Comparison of ENCODE assay signal across 25 cellular contexts in the genomic region with DNA sequence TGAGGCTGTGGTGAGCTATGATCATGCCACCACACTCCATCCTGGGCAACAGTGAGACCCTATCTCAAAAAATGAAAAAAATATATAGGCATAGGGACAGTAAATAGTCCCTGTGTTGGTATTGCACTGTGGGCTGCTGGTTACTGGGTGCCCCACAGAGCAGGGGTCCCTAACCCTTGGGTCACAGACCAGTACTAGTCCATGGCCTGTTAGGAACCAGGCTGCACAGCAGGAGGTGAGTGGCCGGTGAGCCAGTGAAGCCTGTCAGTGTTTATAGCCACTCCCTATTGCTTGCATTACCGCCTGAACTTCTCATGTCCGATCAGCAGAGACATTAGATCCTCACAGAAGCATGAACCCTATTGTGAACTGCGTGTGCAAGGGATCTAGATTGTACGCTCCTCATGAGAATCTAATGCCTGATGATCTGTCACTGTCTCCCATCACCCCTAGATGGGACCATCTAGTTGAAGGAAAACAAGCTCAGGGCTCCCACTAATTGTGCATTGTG.
"Had no signal": no experiment of that assay in that cellular context is flagged by ENCODE, and none has a peak within 500 bp of the region (broad histone marks: within the 10 kb centered on the region; RNA-seq: fewer than 3 reads in every experiment).

No MANE protein-coding gene starts in this region.

- ATAC-seq: activated naive CD4-positive, alpha-beta T cell treated with anti-CD3 and anti-CD28 coated beads, Interleukin-2, amount 50 U/mL, for 72 hours; activated naive CD8-positive, alpha-beta T cell treated with anti-CD3 and anti-CD28 coated beads, Interleukin-2, amount 50 U/mL, for 24 hours; activated T-cell treated with anti-CD3 and anti-CD28 coated beads, Interleukin-2, amount 50 U/mL, for 72 hours; T-helper 17 cell had no signal

- H3K4me3 Mint-ChIP-seq: activated B cell treated with CpG ODN at 0.5 μM for 24 hours; activated CD4-positive, alpha-beta memory T cell treated with anti-CD3 and anti-CD28 coated beads, Interleukin-2, amount 10 ng/mL, durations not matched to agents 7 days and 5 days; activated naive CD8-positive, alpha-beta T cell treated with anti-CD3 and anti-CD28 coated beads, Interleukin-2, amount 50 U/mL, for 24 hours; activated T-cell treated with anti-CD3 and anti-CD28 coated beads, Interleukin-2, amount 50 U/mL, for 72 hours; brain; central memory CD8-positive, alpha-beta T cell; T-helper 17 cell had no signal

- H3K27ac Mint-ChIP-seq: activated B cell treated with CpG ODN at 0.5 μM for 24 hours; activated CD4-positive, alpha-beta memory T cell treated with anti-CD3 and anti-CD28 coated beads, Interleukin-2, amount 10 ng/mL, durations not matched to agents 7 days and 5 days; activated naive CD8-positive, alpha-beta T cell treated with anti-CD3 and anti-CD28 coated beads, Interleukin-2, amount 50 U/mL, for 24 hours; activated T-cell treated with anti-CD3 and anti-CD28 coated beads, Interleukin-2, amount 50 U/mL, for 72 hours had no signal

- H3K4me1 Mint-ChIP-seq: brain had no signal

- DNase-seq: activated B cell treated with CpG ODN at 0.5 μM for 24 hours; activated CD4-positive, alpha-beta memory T cell treated with anti-CD3 and anti-CD28 coated beads, Interleukin-2, amount 10 ng/mL, durations not matched to agents 7 days and 5 days; activated CD4-positive, alpha-beta T cell treated with anti-CD3 and anti-CD28 coated beads for 1 hour; activated CD4-positive, alpha-beta T cell treated with anti-CD3 and anti-CD28 coated beads, Interleukin-2, amount 50 U/mL, for 1 hour; activated naive CD4-positive, alpha-beta T cell treated with Interleukin-2 at 50 U/mL for 16 hours; activated naive CD8-positive, alpha-beta T cell treated with anti-CD3 and anti-CD28 coated beads, Interleukin-2, amount 50 U/mL, for 24 hours; activated T-cell treated with anti-CD3 and anti-CD28 coated beads, Interleukin-2, amount 50 U/mL, for 72 hours; amygdala; MV-4-11; NCI-H1092 treated with DMSO at 0.1 percent for 48 hours; NCI-H1417 treated with DMSO at 0.1 percent for 48 hours; NCI-H1694; NCI-H2029; NCI-H2107; NCI-H345; NCI-H510A; NCI-H526 treated with DMSO at 0.1 percent for 48 hours; NCI-H82; SIG-M5; T-helper 17 cell; T-helper 9 cell had no signal

- H3K27ac ChIP-seq: KMS-11 had no signal

- H3K9me3 Mint-ChIP-seq: activated B cell treated with CpG ODN at 0.5 μM for 24 hours; activated CD4-positive, alpha-beta memory T cell treated with anti-CD3 and anti-CD28 coated beads, Interleukin-2, amount 10 ng/mL, durations not matched to agents 7 days and 5 days; activated naive CD4-positive, alpha-beta T cell treated with anti-CD3 and anti-CD28 coated beads, Interleukin-2, amount 50 U/mL, for 72 hours; activated naive CD8-positive, alpha-beta T cell treated with anti-CD3 and anti-CD28 coated beads, Interleukin-2, amount 50 U/mL, for 24 hours; brain; central memory CD8-positive, alpha-beta T cell had no signal

- H3K27me3 Mint-ChIP-seq: activated B cell treated with CpG ODN at 0.5 μM for 24 hours; activated CD4-positive, alpha-beta memory T cell treated with anti-CD3 and anti-CD28 coated beads, Interleukin-2, amount 10 ng/mL, durations not matched to agents 7 days and 5 days; activated naive CD8-positive, alpha-beta T cell treated with anti-CD3 and anti-CD28 coated beads, Interleukin-2, amount 50 U/mL, for 24 hours; brain; central memory CD8-positive, alpha-beta T cell; T-helper 17 cell had no signal
